Comparison of ENCODE assay signal across 1 cellular context in the genomic region with DNA sequence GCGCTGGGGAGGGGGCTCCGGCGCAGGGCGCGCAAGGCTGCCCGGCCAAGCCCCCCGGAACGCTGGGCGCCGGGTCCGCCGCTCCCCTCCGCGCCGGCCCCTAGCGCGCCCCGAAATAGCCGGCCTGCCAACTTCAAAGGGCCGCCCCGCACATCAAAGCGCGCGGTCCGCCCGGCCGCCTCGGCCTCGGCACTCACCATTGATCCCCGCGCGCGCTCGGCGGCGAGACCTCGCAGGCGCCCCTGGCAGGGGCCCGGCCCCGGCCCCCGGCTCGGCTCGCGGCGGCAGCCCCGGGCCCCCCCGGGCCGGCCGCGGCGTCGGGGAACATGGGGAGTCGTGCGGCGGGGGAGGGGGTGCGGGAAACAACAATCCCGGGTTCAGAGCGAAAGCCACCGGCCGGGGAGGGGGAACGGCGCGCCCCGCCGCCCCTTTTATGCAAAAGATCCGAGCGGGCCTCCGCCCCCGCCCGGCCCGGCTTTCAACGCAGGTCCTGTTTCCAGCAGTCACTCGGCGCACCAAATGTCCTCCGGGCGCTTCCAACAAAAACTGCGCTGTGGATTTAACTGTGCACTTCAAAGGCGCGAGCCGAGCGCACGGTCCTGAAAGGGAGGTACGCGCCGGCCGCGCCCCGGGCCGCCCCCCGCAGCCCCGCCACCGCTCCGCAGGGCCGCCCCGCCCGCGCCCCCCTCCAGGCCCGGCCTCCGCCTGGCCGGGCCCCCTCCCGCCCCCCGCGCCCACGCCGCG.
TF ChIP-seq lines count a peak whose summit lies in the region.

No MANE protein-coding gene starts in this region.

TF ChIP-seq in HCT116, 20 proteins besides CTCF, POLR2A, EP300 and RAD21 (continued from another document):
- TF ChIP-seq TCF7L2 (IDR thresholded peaks at IDR 0.05; ENCODE audit: borderline replicate concordance, extremely low read depth, insufficient read depth, insufficient read length) (peak; percentile 100), POLR2AphosphoS5 (IDR thresholded peaks at IDR 0.05; ENCODE audit: low read depth, low read length) (peak; percentile 45)
TF ChIP-seq in HCT116: peak in this region for 3.
